1 cellular context compared by ENCODE assay signal in genomic region chr1:176141449-176141848, GRCh38.
TF ChIP-seq lines count a peak whose summit lies in the region.

No MANE protein-coding gene starts in this region.

TF ChIP-seq in HepG2, 621 proteins besides CTCF, POLR2A, EP300 and RAD21 (continued from another document):
- TF ChIP-seq, protein P1, sequence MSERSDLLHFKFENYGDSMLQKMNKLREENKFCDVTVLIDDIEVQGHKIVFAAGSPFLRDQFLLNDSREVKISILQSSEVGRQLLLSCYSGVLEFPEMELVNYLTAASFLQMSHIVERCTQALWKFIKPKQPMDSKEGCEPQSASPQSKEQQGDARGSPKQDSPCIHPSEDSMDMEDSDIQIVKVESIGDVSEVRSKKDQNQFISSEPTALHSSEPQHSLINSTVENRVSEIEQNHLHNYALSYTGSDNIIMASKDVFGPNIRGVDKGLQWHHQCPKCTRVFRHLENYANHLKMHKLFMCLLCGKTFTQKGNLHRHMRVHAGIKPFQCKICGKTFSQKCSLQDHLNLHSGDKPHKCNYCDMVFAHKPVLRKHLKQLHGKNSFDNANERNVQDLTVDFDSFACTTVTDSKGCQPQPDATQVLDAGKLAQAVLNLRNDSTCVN (CRISPR knock-in tag; IDR thresholded peaks at IDR 0.05; ENCODE audit: borderline replicate concordance) = no peak
- TF ChIP-seq EED (CRISPR knock-in tag; IDR thresholded peaks at IDR 0.05) = no peak
